In genomic region chr12:12725956-12726542, GRCh38 we compare ENCODE assay signal across 8 cellular contexts. TPM values are rescaled to one million over a fixed set of nuclear protein-coding genes. Genes with fewer than 3 reads are reported as not detected.
DNase-seq lines count a peak whose midpoint lies in the region; ATAC-seq and TF ChIP-seq lines count a peak whose summit lies in the region.

No MANE protein-coding gene starts in this region.

- H3K27me3 ChIP-seq in colonic mucosa = no peaks in the 10 kb centered on the region

- intact Hi-C loops in colonic mucosa (cut with DNase I) = no loop called here

- H3K9ac ChIP-seq in colonic mucosa (ENCODE audit: low read depth in 2 of 2, low read length in 2 of 2) = peak overlapping the region; percentile 84 to 90

- no peak for DNase-seq in colonic mucosa
- no peak for DNase-seq in naive thymus-derived CD8-positive, alpha-beta T cell
- DNase-seq in stimulated activated CD4-positive, alpha-beta T cell treated with anti-CD3 and anti-CD28 coated beads, Interleukin-4, amount 100 ng/mL, for 4 hours = no peak
- no peak for DNase-seq in GM20000 (ENCODE audit: low spot score)
- no peak for DNase-seq in NCI-H146 treated with DMSO at 0.1 percent for 48 hours (lab: John Stamatoyannopoulos, UW; ENCODE audit: unreplicated experiment)
- DNase-seq in GOT3 (lab: John Stamatoyannopoulos, UW) = no peak

- H3K27ac Mint-ChIP-seq in naive thymus-derived CD8-positive, alpha-beta T cell = peak overlapping the region; percentile 94 to 100 (median 97)

- no peak for ATAC-seq in naive thymus-derived CD8-positive, alpha-beta T cell

- peaks cover 0 to 2% (median 0%) of the 10 kb centered on the region in 9 donors for H3K9me3 Mint-ChIP-seq in naive thymus-derived CD8-positive, alpha-beta T cell

- H3K4me1 ChIP-seq in colonic mucosa = peaks cover 6% of the 10 kb centered on the region

- peaks cover under 1 to 13% (median 3%) of the 10 kb centered on the region in 3 donors for H3K36me3 Mint-ChIP-seq in naive thymus-derived CD8-positive, alpha-beta T cell

- H3K27me3 Mint-ChIP-seq in naive thymus-derived CD8-positive, alpha-beta T cell = peaks cover 0 to 6% (median 0%) of the 10 kb centered on the region in 5 donors

- POLR2A ChIA-PET in naive thymus-derived CD8-positive, alpha-beta T cell (lab: Charles Lee) = interaction anchor here (0.6 to 19.2 kb wide), 19 partner anchors 10 to 1076 kb away, joined by 3 to 639 read pairs (median 6); partner anchors contain the start of genes BORCS5, CDKN1B, DUSP16 and GPR19

- H3K4me1 Mint-ChIP-seq in naive thymus-derived CD8-positive, alpha-beta T cell = peaks cover 7 to 53% (median 41%) of the 10 kb centered on the region in 4 donors

- H3K4me3 ChIP-seq in colonic mucosa = peak overlapping the region; percentile 63

- peaks cover 11% of the 10 kb centered on the region for H3K36me3 ChIP-seq in KOPT-K1 (ENCODE audit: insufficient read depth, low read length)
- no peaks in the 10 kb centered on the region for H3K36me3 ChIP-seq in colonic mucosa

- peak overlapping the region; percentile 88 to 98 (median 95) for H3K4me3 Mint-ChIP-seq in naive thymus-derived CD8-positive, alpha-beta T cell

- H3K9me3 ChIP-seq in KOPT-K1 (ENCODE audit: insufficient read depth, low read length, poor library complexity, severe bottlenecking) (no peaks in the 10 kb centered on the region), colonic mucosa (no peaks in the 10 kb centered on the region)

- TF ChIP-seq CTCF in C4-2B (conservative IDR thresholded peaks at IDR 0.05) (no peak), colonic mucosa (IDR thresholded peaks at IDR 0.05) (no peak), GM20000 (IDR thresholded peaks at IDR 0.05; ENCODE audit: extremely low read depth, missing control alignments) (no peak)

- H3K27ac ChIP-seq in C4-2B (peak overlapping the region; percentile 99), KOPT-K1 (ENCODE audit: low read depth, low read length, poor library complexity, severe bottlenecking) (peak overlapping the region; percentile 99), colonic mucosa (peak overlapping the region; percentile 99)

RNA-seq across cellular contexts. Expression of gene CDKN1B, which starts 8.9 kb away (rescaled TPM):
- 10 to 100 TPM; 52.1 to 54.0 TPM for total RNA-seq in colonic mucosa
- 100 to 1,000 TPM; 161 TPM for total RNA-seq in naive thymus-derived CD8-positive, alpha-beta T cell
- polyA plus RNA-seq in naive thymus-derived CD8-positive, alpha-beta T cell = 10 to 100 TPM in 2 of 3 donors, 1 to 10 TPM in 1; 8.3 to 26.9 (median 20.6) TPM

RNA-seq across cellular contexts. Expression of gene GPR19, which starts 30.1 kb away (rescaled TPM):
- under 1 TPM; 0.74 to 0.96 TPM for total RNA-seq in colonic mucosa
- total RNA-seq in naive thymus-derived CD8-positive, alpha-beta T cell = 1 to 10 TPM; 1.3 to 1.9 TPM
- under 1 TPM in 2 of 3 donors, not detected in 1; 0.47 to 0.51 TPM for polyA plus RNA-seq in naive thymus-derived CD8-positive, alpha-beta T cell

RNA-seq across cellular contexts. Expression of gene APOLD1, which starts 59.4 kb away (rescaled TPM):
- total RNA-seq in colonic mucosa = 1 to 10 TPM; 2.6 to 5.4 TPM
- 1 to 10 TPM; 2.5 to 4.3 TPM for total RNA-seq in naive thymus-derived CD8-positive, alpha-beta T cell
- 1 to 10 TPM in 1 of 3 donors, under 1 TPM in 2; 0.14 to 1.4 (median 0.54) TPM for polyA plus RNA-seq in naive thymus-derived CD8-positive, alpha-beta T cell
